Comparison of ENCODE assay signal across 7 cellular contexts in the genomic region with DNA sequence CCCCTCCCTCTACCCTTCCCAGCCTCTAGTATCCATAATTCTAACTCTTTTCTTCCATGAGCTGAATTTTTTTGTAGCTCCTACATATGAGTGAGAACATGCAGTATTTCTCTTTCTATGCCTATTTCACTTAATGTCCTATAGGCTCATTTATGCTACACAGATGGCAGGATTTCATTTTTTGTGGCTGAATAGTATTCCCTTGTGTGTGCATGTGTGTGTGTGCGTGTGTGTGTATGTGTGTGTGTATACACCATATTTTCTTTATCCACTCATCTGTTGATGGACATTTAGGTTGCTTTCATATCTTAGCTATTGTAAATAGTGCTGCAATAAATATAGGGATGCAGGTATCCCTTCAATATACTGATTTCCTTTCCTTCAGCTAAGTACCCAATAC.
"Had no signal": no experiment of that assay in that cellular context is flagged by ENCODE, and none has a peak within 500 bp of the region (broad histone marks: within the 10 kb centered on the region; RNA-seq: fewer than 3 reads in every experiment).

No MANE protein-coding gene starts in this region.

- ATAC-seq: GM12878 had no signal

- DNase-seq: GDM1, GF-D8 had no signal

- FAIRE-seq: GM12878, GM12891, GM12892, GM18507, GM19239 had no signal

- H3K4me3 ChIP-seq: GM12878 had no signal
